Comparison of ENCODE assay signal across 8 cellular contexts in genomic region chr14:24431569-24432258, GRCh38. TPM values are rescaled to one million over a fixed set of nuclear protein-coding genes. Genes with fewer than 3 reads are reported as not detected.
DNase-seq lines count a peak whose midpoint lies in the region; ATAC-seq and TF ChIP-seq lines count a peak whose summit lies in the region.

No MANE protein-coding gene starts in this region.

- intact Hi-C loops in lower leg skin (cut with DNase I; ENCODE audit: low total_unique reads), result loop anchor here (2.0 kb wide), 1 partner anchor 99 kb away; no protein-coding TSS in a partner anchor

- no peak overlapping the region for H3K4me3 ChIP-seq in CD4-positive, CD25-positive, alpha-beta regulatory T cell (ENCODE audit: low read depth, low read length)
- no peak overlapping the region for H3K4me3 ChIP-seq in lower leg skin (ENCODE audit: low read depth, poor library complexity, severe bottlenecking)

- peak; percentile 62 for ATAC-seq in CD4-positive, CD25-positive, alpha-beta regulatory T cell (ENCODE audit: low read depth in 2 of 2)
- ATAC-seq in GM19328 (IDR thresholded peaks at IDR 0.05; ENCODE audit: unreplicated experiment) (peak; percentile 44), HG03520 (IDR thresholded peaks at IDR 0.05; ENCODE audit: unreplicated experiment) (peak; percentile 57)

- no peaks in the 10 kb centered on the region for H3K27me3 ChIP-seq in CD4-positive, CD25-positive, alpha-beta regulatory T cell (ENCODE audit: control insufficient read depth, insufficient read depth, low read length)

- no peaks in the 10 kb centered on the region for H3K9me3 Mint-ChIP-seq in CD4-positive, CD25-positive, alpha-beta regulatory T cell

- WGBS in lower leg skin, 2 donors, result 18 to 21% methylated on average over 14 of the region's 15 CpGs

- H3K36me3 Mint-ChIP-seq in CD4-positive, CD25-positive, alpha-beta regulatory T cell, result peaks cover 26% of the 10 kb centered on the region

- peak; percentile 80 to 94 (median 86) for DNase-seq in CD4-positive, CD25-positive, alpha-beta regulatory T cell
- DNase-seq in NCI-H69 (lab: John Stamatoyannopoulos, UW) (peak; percentile 94), dermis blood vessel endothelial cell (peak; percentile 98), lower leg skin (ENCODE audit: low spot score in 2 of 2) (peak; percentile 83 to 96)
- peak; percentile 71 to 86 for DNase-seq in activated CD4-positive, alpha-beta T cell treated with anti-CD3 and anti-CD28 coated beads, Interleukin-2, amount 50 U/mL, for 24 hours (ENCODE audit: low read depth in 1 of 2, low spot score in 1 of 2)
- peak; percentile 72 to 74 (median 73) for DNase-seq in stimulated activated CD4-positive, alpha-beta T cell treated with anti-CD3 and anti-CD28 coated beads, TNF-alpha, amount 100 ng/mL, for 1 hour (ENCODE audit: low read depth in 3 of 3, low spot score in 1 of 3)

- H3K9me3 ChIP-seq in CD4-positive, CD25-positive, alpha-beta regulatory T cell (ENCODE audit: control insufficient read depth in 2 of 2, low read length in 2 of 2), result no peaks in the 10 kb centered on the region

- peak overlapping the region; percentile 83 to 93 (median 92) for H3K4me3 Mint-ChIP-seq in CD4-positive, CD25-positive, alpha-beta regulatory T cell

- no peaks in the 10 kb centered on the region for H3K27me3 Mint-ChIP-seq in CD4-positive, CD25-positive, alpha-beta regulatory T cell

- peaks cover 26% of the 10 kb centered on the region for H3K36me3 ChIP-seq in CD4-positive, CD25-positive, alpha-beta regulatory T cell (ENCODE audit: control insufficient read depth, insufficient read depth, low read length)

- H3K4me1 ChIP-seq in CD4-positive, CD25-positive, alpha-beta regulatory T cell (ENCODE audit: control insufficient read depth, insufficient read depth, low read length, poor library complexity, severe bottlenecking), result peaks cover 34% of the 10 kb centered on the region

- peak in 1 of 3 donors; percentile 96 for TF ChIP-seq CTCF in lower leg skin (IDR thresholded peaks at IDR 0.05)

- peaks cover 3 to 53% (median 28%) of the 10 kb centered on the region in 4 donors for H3K4me1 Mint-ChIP-seq in CD4-positive, CD25-positive, alpha-beta regulatory T cell

- H3K27ac Mint-ChIP-seq in CD4-positive, CD25-positive, alpha-beta regulatory T cell, result peak overlapping the region; percentile 93 to 97 (median 97)

- H3K27ac ChIP-seq in CD4-positive, CD25-positive, alpha-beta regulatory T cell (ENCODE audit: insufficient read depth, low read length, poor library complexity, severe bottlenecking), result peak overlapping the region; percentile 95

- TF ChIP-seq POLR2A in lower leg skin (IDR thresholded peaks at IDR 0.05), result no peak

RNA-seq across cellular contexts. Expression of gene KHNYN, which starts 2.0 kb away (rescaled TPM):
- 139 TPM for total RNA-seq in CD4-positive, CD25-positive, alpha-beta regulatory T cell
- polyA plus RNA-seq in CD4-positive, CD25-positive, alpha-beta regulatory T cell, result 10 to 100 TPM; 12.4 to 16.5 (median 15.0) TPM
- total RNA-seq in dermis blood vessel endothelial cell, result 55.5 and 67.0 TPM in 2 replicates
- 100 to 1,000 TPM in 1 of 4 donors, 10 to 100 TPM in 3; 66.0 to 147 (median 90.6) TPM for total RNA-seq in lower leg skin

RNA-seq across cellular contexts. Expression of gene CBLN3, which starts 2.2 kb away (rescaled TPM):
- 3.2 TPM for total RNA-seq in CD4-positive, CD25-positive, alpha-beta regulatory T cell
- polyA plus RNA-seq in CD4-positive, CD25-positive, alpha-beta regulatory T cell, result under 1 TPM; 0.10 to 0.32 (median 0.11) TPM
- total RNA-seq in dermis blood vessel endothelial cell, result 0.84 and 1.0 TPM in 2 replicates
- 1 to 10 TPM in 2 of 4 donors, under 1 TPM in 2; 0.76 to 1.4 (median 1.1) TPM for total RNA-seq in lower leg skin

RNA-seq across cellular contexts. Expression of gene SDR39U1, which starts 10.9 kb away (rescaled TPM):
- total RNA-seq in CD4-positive, CD25-positive, alpha-beta regulatory T cell, result 79.9 TPM
- 10 to 100 TPM; 46.1 to 63.1 (median 60.5) TPM for polyA plus RNA-seq in CD4-positive, CD25-positive, alpha-beta regulatory T cell
- total RNA-seq in dermis blood vessel endothelial cell (9.3 and 79.1 TPM in 2 replicates), lower leg skin (10 to 100 TPM; 21.0 to 39.1 (median 30.2) TPM)

RNA-seq across cellular contexts. Expression of gene NYNRIN, which starts 32.9 kb away (rescaled TPM):
- total RNA-seq in CD4-positive, CD25-positive, alpha-beta regulatory T cell, result 0.22 TPM
- polyA plus RNA-seq in CD4-positive, CD25-positive, alpha-beta regulatory T cell, result under 1 TPM in 1 of 4 donors, not detected in 3; 0.02 TPM
- total RNA-seq in dermis blood vessel endothelial cell (12.6 and 17.0 TPM in 2 replicates), lower leg skin (10 to 100 TPM; 17.7 to 37.8 (median 23.5) TPM)
